29 cellular contexts compared by ENCODE assay signal in genomic region chr7:38757946-38758345, GRCh38.
"Had no signal": no experiment of that assay in that cellular context is flagged by ENCODE, and none has a peak within 500 bp of the region (broad histone marks: within the 10 kb centered on the region; RNA-seq: fewer than 3 reads in every experiment).

No MANE protein-coding gene starts in this region.

- H3K9me3 ChIP-seq: colonic mucosa, esophagus squamous epithelium, gastroesophageal sphincter, heart left ventricle, left lung, mucosa of descending colon, right atrium auricular region, testis, tibial nerve, upper lobe of left lung had no signal

- H3K27ac Mint-ChIP-seq: dendritic cell treated with granulocyte-macrophage colony-stimulating factor and Interleukin-4, amounts not matched to agents 40 ng/mL and 50 ng/mL, for 4 days; mesothelial cell of epicardium; naive B cell; natural killer cell treated with Interleukin-12 subunit alpha and Interleukin-12 subunit beta and Interleukin-15 and Interleukin-18, amount 100 ng/mL, for 72 hours; progenitor cell of endocrine pancreas; stimulated activated effector memory CD8-positive, alpha-beta T cell treated with anti-CD3 and anti-CD28 coated beads, Interleukin-12 subunit alpha, Interleukin-12 subunit beta, amount 100 ng/mL, for 72 hours had no signal

- H3K9me3 Mint-ChIP-seq: dendritic cell treated with granulocyte-macrophage colony-stimulating factor and Interleukin-4, amounts not matched to agents 40 ng/mL and 50 ng/mL, for 4 days; mesothelial cell of epicardium; natural killer cell treated with Interleukin-12 subunit alpha and Interleukin-12 subunit beta and Interleukin-15 and Interleukin-18, amount 100 ng/mL, for 72 hours; neural crest cell; stimulated activated effector memory CD8-positive, alpha-beta T cell treated with anti-CD3 and anti-CD28 coated beads, Interleukin-12 subunit alpha, Interleukin-12 subunit beta, amount 100 ng/mL, for 72 hours had no signal

- DNase-seq: colonic mucosa; effector CD8-positive, alpha-beta T cell; erythroblast; esophagus squamous epithelium; foreskin keratinocyte; heart left ventricle; left cardiac atrium; left lung; mesenchymal stem cell; mucosa of descending colon; naive B cell; stimulated activated CD4-positive, alpha-beta T cell treated with anti-CD3 and anti-CD28 coated beads, Interleukin-2, amount 100 ng/mL, for 24 hours; stimulated activated CD4-positive, alpha-beta T cell treated with anti-CD3 and anti-CD28 coated beads, Interleukin-4, amount 100 ng/mL, for 24 hours; stimulated activated naive CD8-positive, alpha-beta T cell treated with anti-CD3 and anti-CD28 coated beads, Interleukin-15, Interleukin-2, amounts not matched to agents 100 U/mL and 50 U/mL, for 24 hours; substantia nigra; testis; upper lobe of left lung had no signal

- H3K27me3 Mint-ChIP-seq: dendritic cell treated with granulocyte-macrophage colony-stimulating factor and Interleukin-4, amounts not matched to agents 40 ng/mL and 50 ng/mL, for 4 days; naive B cell; natural killer cell treated with Interleukin-12 subunit alpha and Interleukin-12 subunit beta and Interleukin-15 and Interleukin-18, amount 100 ng/mL, for 72 hours; progenitor cell of endocrine pancreas had no signal

- H3K27me3 ChIP-seq: colonic mucosa, esophagus squamous epithelium, foreskin keratinocyte, gastroesophageal sphincter, heart left ventricle, hepatocyte, left lung, right atrium auricular region, testis, tibial nerve, upper lobe of left lung had no signal

- H3K36me3 ChIP-seq: colonic mucosa had no signal

- H3K4me3 ChIP-seq: colonic mucosa, esophagus squamous epithelium, gastroesophageal sphincter, heart left ventricle, hepatocyte, left lung, mucosa of descending colon, right atrium auricular region, testis, tibial nerve, upper lobe of left lung had no signal

- H3K79me2 ChIP-seq: hepatocyte, parathyroid adenoma had no signal

- H3K4me3 Mint-ChIP-seq: dendritic cell treated with granulocyte-macrophage colony-stimulating factor and Interleukin-4, amounts not matched to agents 40 ng/mL and 50 ng/mL, for 4 days; mesothelial cell of epicardium; naive B cell; natural killer cell treated with Interleukin-12 subunit alpha and Interleukin-12 subunit beta and Interleukin-15 and Interleukin-18, amount 100 ng/mL, for 72 hours; neural crest cell; stimulated activated effector memory CD8-positive, alpha-beta T cell treated with anti-CD3 and anti-CD28 coated beads, Interleukin-12 subunit alpha, Interleukin-12 subunit beta, amount 100 ng/mL, for 72 hours had no signal

- H3K9ac ChIP-seq: parathyroid adenoma had no signal

- H2AFZ ChIP-seq: hepatocyte, parathyroid adenoma had no signal

- H3K4me2 ChIP-seq: hepatocyte had no signal

- H3K4me1 ChIP-seq: colonic mucosa, esophagus squamous epithelium, foreskin keratinocyte, gastroesophageal sphincter, left lung, parathyroid adenoma, right atrium auricular region, testis, tibial nerve, upper lobe of left lung had no signal

- ATAC-seq: foreskin keratinocyte; gastroesophageal sphincter; heart left ventricle; left cardiac atrium; left lung; mucosa of descending colon; natural killer cell treated with Interleukin-12 subunit alpha and Interleukin-12 subunit beta and Interleukin-15 and Interleukin-18, amount 100 ng/mL, for 72 hours; sciatic nerve; stimulated activated effector memory CD8-positive, alpha-beta T cell treated with anti-CD3 and anti-CD28 coated beads, Interleukin-12 subunit alpha, Interleukin-12 subunit beta, amount 100 ng/mL, for 72 hours; stimulated activated naive CD8-positive, alpha-beta T cell treated with anti-CD3 and anti-CD28 coated beads, Interleukin-15, Interleukin-2, amounts not matched to agents 100 U/mL and 50 U/mL, for 24 hours had no signal

- H3K4me1 Mint-ChIP-seq: mesothelial cell of epicardium; naive B cell; neural crest cell; stimulated activated effector memory CD8-positive, alpha-beta T cell treated with anti-CD3 and anti-CD28 coated beads, Interleukin-12 subunit alpha, Interleukin-12 subunit beta, amount 100 ng/mL, for 72 hours had no signal

- H3K27ac ChIP-seq: colonic mucosa, esophagus squamous epithelium, foreskin keratinocyte, gastroesophageal sphincter, heart left ventricle, hepatocyte, left lung, parathyroid adenoma, right atrium auricular region, testis, tibial nerve, upper lobe of left lung had no signal
